1 cellular context compared by ENCODE assay signal in the genomic region with DNA sequence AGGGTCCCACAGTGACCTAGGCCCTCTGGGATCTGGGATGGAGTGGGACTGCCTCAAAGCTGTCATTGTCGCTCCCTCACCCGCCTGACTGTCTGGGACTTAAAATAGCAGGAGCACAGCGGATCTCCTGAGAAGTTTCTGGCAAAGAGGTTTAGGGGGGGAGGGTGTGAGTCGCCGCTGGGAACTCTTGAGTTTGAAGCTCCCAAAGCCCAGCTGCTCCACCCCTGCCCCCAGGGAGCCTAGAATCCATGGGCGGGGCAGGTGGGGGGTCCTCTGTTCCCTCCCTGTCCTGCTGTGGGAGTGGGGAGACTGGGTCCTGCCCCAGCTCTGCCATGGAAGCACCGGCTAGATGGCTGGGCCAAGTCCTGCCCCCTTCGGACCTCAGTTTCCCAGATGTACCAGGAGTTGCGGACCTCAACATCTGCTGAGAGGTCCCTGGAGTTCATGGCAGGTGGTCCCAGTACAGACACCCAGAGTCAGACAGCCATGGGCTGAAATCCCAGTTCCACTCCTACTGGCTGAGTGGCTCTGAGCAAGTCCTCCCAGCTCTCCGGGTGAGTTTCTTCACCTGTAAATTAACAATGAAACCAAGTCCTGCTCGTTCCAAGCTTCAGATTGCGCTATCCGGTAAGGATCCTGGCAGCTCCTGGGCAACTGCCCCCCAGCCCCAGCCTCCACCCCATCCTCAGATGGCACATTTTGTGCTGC.
TF ChIP-seq lines count a peak whose summit lies in the region.

No MANE protein-coding gene starts in this region.

TF ChIP-seq in IMR-90, 13 proteins besides CTCF, POLR2A, EP300 and RAD21:
- TF ChIP-seq ELK1 (IDR thresholded peaks at IDR 0.05; ENCODE audit: borderline replicate concordance, low read depth, low read length), result no peak
- no peak for TF ChIP-seq CEBPB (IDR thresholded peaks at IDR 0.05; ENCODE audit: low read depth, low read length)
- no peak for TF ChIP-seq USF2 (IDR thresholded peaks at IDR 0.05; ENCODE audit: low read depth, low read length)
- TF ChIP-seq CHD1 (IDR thresholded peaks at IDR 0.05; ENCODE audit: low read depth, low read length), result no peak
- TF ChIP-seq MXI1 (IDR thresholded peaks at IDR 0.05; ENCODE audit: borderline replicate concordance, low read depth, low read length), result no peak
